Comparison of ENCODE assay signal across 1 cellular context in the genomic region with DNA sequence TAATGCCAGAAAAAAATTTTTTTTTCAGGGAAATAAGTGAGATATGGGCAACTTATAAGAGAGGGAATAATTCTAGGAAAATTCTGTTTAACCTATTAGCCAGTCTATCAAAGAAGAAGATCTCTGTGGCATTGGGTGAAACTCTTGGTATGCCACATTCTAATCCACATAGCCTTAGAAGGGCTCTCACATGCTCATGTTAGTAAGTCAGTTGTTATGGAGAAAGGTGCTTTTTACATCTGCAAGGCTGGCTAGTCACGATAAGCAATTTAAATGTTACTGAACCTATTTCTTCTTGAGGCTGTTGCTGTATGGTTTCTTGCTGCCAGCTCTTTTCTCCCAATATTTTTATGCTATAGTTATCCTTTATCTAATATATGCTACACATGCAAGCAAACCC.
TF ChIP-seq lines count a peak whose summit lies in the region.

No MANE protein-coding gene starts in this region.

TF ChIP-seq in GM23338, 12 proteins besides CTCF, POLR2A, EP300 and RAD21 (continued from another document):
- no peak for TF ChIP-seq CREB1 (CRISPR knock-in tag; IDR thresholded peaks at IDR 0.05; ENCODE audit: low read depth)
- no peak for TF ChIP-seq EZH2phosphoT487 (IDR thresholded peaks at IDR 0.05; ENCODE audit: unreplicated experiment)
